In the genomic region with DNA sequence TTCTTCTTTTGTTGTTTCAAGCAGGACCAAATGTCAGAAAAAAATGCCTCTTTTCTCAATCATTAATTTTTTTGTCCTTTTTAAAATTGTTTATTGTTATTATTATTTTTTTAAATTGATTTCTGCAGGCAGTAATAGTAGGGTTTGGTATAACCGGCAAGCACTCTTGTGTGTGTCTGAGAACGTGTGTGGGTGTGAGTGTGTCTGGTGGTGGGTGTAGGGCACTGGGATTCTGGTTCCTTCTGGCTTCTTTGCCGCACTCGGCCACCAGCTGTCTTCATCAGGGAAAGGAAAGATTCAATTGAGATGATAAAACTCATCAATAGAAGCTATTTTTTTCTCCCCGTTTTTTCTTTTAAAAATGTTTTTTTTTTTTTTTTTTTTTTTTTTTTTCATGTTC, we compare ENCODE assay signal across 1 cellular context.
TF ChIP-seq lines count a peak whose summit lies in the region.

No MANE protein-coding gene starts in this region.

TF ChIP-seq in WTC11, 78 proteins besides CTCF, POLR2A, EP300 and RAD21:
- TF ChIP-seq, protein P1, sequence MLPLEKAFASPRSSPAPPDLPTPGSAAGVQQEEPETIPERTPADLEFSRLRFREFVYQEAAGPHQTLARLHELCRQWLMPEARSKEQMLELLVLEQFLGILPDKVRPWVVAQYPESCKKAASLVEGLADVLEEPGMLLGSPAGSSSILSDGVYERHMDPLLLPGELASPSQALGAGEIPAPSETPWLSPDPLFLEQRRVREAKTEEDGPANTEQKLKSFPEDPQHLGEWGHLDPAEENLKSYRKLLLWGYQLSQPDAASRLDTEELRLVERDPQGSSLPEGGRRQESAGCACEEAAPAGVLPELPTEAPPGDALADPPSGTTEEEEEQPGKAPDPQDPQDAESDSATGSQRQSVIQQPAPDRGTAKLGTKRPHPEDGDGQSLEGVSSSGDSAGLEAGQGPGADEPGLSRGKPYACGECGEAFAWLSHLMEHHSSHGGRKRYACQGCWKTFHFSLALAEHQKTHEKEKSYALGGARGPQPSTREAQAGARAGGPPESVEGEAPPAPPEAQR (CRISPR knock-in tag; IDR thresholded peaks at IDR 0.05): no peak
- TF ChIP-seq FOXJ3 (CRISPR knock-in tag; IDR thresholded peaks at IDR 0.05; ENCODE audit: borderline replicate concordance) (no peak), EMX1 (CRISPR knock-in tag; IDR thresholded peaks at IDR 0.05) (no peak), MLX (CRISPR knock-in tag; IDR thresholded peaks at IDR 0.05) (no peak)
- TF ChIP-seq, protein P2, sequence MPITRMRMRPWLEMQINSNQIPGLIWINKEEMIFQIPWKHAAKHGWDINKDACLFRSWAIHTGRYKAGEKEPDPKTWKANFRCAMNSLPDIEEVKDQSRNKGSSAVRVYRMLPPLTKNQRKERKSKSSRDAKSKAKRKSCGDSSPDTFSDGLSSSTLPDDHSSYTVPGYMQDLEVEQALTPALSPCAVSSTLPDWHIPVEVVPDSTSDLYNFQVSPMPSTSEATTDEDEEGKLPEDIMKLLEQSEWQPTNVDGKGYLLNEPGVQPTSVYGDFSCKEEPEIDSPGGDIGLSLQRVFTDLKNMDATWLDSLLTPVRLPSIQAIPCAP (CRISPR knock-in tag; IDR thresholded peaks at IDR 0.05): no peak
- TF ChIP-seq, protein P3, sequence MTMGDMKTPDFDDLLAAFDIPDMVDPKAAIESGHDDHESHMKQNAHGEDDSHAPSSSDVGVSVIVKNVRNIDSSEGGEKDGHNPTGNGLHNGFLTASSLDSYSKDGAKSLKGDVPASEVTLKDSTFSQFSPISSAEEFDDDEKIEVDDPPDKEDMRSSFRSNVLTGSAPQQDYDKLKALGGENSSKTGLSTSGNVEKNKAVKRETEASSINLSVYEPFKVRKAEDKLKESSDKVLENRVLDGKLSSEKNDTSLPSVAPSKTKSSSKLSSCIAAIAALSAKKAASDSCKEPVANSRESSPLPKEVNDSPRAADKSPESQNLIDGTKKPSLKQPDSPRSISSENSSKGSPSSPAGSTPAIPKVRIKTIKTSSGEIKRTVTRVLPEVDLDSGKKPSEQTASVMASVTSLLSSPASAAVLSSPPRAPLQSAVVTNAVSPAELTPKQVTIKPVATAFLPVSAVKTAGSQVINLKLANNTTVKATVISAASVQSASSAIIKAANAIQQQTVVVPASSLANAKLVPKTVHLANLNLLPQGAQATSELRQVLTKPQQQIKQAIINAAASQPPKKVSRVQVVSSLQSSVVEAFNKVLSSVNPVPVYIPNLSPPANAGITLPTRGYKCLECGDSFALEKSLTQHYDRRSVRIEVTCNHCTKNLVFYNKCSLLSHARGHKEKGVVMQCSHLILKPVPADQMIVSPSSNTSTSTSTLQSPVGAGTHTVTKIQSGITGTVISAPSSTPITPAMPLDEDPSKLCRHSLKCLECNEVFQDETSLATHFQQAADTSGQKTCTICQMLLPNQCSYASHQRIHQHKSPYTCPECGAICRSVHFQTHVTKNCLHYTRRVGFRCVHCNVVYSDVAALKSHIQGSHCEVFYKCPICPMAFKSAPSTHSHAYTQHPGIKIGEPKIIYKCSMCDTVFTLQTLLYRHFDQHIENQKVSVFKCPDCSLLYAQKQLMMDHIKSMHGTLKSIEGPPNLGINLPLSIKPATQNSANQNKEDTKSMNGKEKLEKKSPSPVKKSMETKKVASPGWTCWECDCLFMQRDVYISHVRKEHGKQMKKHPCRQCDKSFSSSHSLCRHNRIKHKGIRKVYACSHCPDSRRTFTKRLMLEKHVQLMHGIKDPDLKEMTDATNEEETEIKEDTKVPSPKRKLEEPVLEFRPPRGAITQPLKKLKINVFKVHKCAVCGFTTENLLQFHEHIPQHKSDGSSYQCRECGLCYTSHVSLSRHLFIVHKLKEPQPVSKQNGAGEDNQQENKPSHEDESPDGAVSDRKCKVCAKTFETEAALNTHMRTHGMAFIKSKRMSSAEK (CRISPR knock-in tag; IDR thresholded peaks at IDR 0.05; ENCODE audit: borderline replicate concordance): no peak
TF ChIP-seq in WTC11: peak in this region for 0.
